ENCODE assay signal across 20 cellular contexts in genomic region chr19:4993683-4994082, GRCh38. TPM values are rescaled to one million over a fixed set of nuclear protein-coding genes. Genes with fewer than 3 reads are reported as not detected.
DNase-seq lines count a peak whose midpoint lies in the region; ATAC-seq, FAIRE-seq and TF ChIP-seq lines count a peak whose summit lies in the region.
"Had no signal": no experiment of that assay in that cellular context is flagged by ENCODE, and none has a peak within 500 bp of the region (broad histone marks: within the 10 kb centered on the region; RNA-seq: fewer than 3 reads in every experiment).

No MANE protein-coding gene starts in this region.

- no peaks in the 10 kb centered on the region for H3K9me3 Mint-ChIP-seq in MCF 10A (ENCODE audit: unreplicated experiment)
- H3K9me3 Mint-ChIP-seq in activated naive CD8-positive, alpha-beta T cell treated with anti-CD3 and anti-CD28 coated beads, Interleukin-2, amount 50 U/mL, for 24 hours = no peaks in the 10 kb centered on the region
- H3K9me3 Mint-ChIP-seq: H9 had no signal

- FAIRE-seq in small intestine (lab: Jason Lieb, UNC) = no peak
- FAIRE-seq: G401.6, HTR-8/SVneo had no signal

- peaks cover 23% of the 10 kb centered on the region for H3K36me3 Mint-ChIP-seq in MCF 10A (ENCODE audit: insufficient read depth, unreplicated experiment)
- peaks cover 12% of the 10 kb centered on the region for H3K36me3 Mint-ChIP-seq in activated naive CD8-positive, alpha-beta T cell treated with anti-CD3 and anti-CD28 coated beads, Interleukin-2, amount 50 U/mL, for 24 hours (ENCODE audit: low read depth)

- 75 to 91% (median 79%) methylated on average over 3 of the region's 3 CpGs for WGBS in small intestine, 3 donors
- 75 to 94% (median 81%) methylated on average over 3 of the region's 3 CpGs for WGBS in ovary, 3 donors

- no peak overlapping the region for H3K4me3 ChIP-seq in breast epithelium
- H3K4me3 ChIP-seq in epithelial cell of esophagus (ENCODE audit: low read length) = no peak overlapping the region
- no peak overlapping the region for H3K4me3 ChIP-seq in small intestine (ENCODE audit: low read depth in 1 of 2, low read length in 2 of 2)
- no peak overlapping the region for H3K4me3 ChIP-seq in ovary
- H3K4me3 ChIP-seq: SJSA1 had no signal

- no TSS peak for BruUV-seq in MCF 10A (replicated peaks; lab: Mats Ljungman, UMichigan)

- no peak overlapping the region for H3K27ac ChIP-seq in breast epithelium
- H3K27ac ChIP-seq in small intestine (ENCODE audit: low read depth in 1 of 2, low read length in 1 of 2) = no peak overlapping the region
- H3K27ac ChIP-seq in ovary = no peak overlapping the region
- H3K27ac ChIP-seq: SJSA1 had no signal

- TF ChIP-seq CTCF in MCF 10A (IDR thresholded peaks at IDR 0.05; ENCODE audit: unreplicated experiment) (no peak), breast epithelium (IDR thresholded peaks at IDR 0.05) (no peak), epithelial cell of esophagus (IDR thresholded peaks at IDR 0.05; ENCODE audit: insufficient read depth, low read depth, low read length, missing control alignments) (no peak), ovary (IDR thresholded peaks at IDR 0.05) (no peak)

- no peak for ATAC-seq in activated naive CD8-positive, alpha-beta T cell treated with anti-CD3 and anti-CD28 coated beads, Interleukin-2, amount 50 U/mL, for 24 hours

- peak; percentile 33 for DNase-seq in MCF 10A (ENCODE audit: unreplicated experiment)
- DNase-seq in breast epithelium (ENCODE audit: low spot score in 2 of 2) = no peak
- DNase-seq in NCI-H345 (lab: John Stamatoyannopoulos, UW) = peak; percentile 23
- peak; percentile 30 for DNase-seq in epithelial cell of esophagus (ENCODE audit: low read depth)
- peak; percentile 8 for DNase-seq in small intestine
- no peak for DNase-seq in activated naive CD8-positive, alpha-beta T cell treated with anti-CD3 and anti-CD28 coated beads, Interleukin-2, amount 50 U/mL, for 24 hours
- no peak for DNase-seq in ovary
- DNase-seq in activated CD8-positive, alpha-beta memory T cell treated with anti-CD3 and anti-CD28 coated beads, Interleukin-2, amount 50 U/mL, for 4 hours = no peak
- DNase-seq: AML-193; Caco-2; CD4-positive, CD25-positive, alpha-beta regulatory T cell; H9; MV-4-11; NCI-H1436 treated with DMSO at 0.1 percent for 48 hours; NCI-H2081 treated with DMSO at 0.1 percent for 48 hours; NCI-H446 treated with DMSO at 0.1 percent for 48 hours; NCI-H82 had no signal

- H3K4me3 Mint-ChIP-seq in MCF 10A (ENCODE audit: unreplicated experiment) = no peak overlapping the region
- no peak overlapping the region for H3K4me3 Mint-ChIP-seq in activated naive CD8-positive, alpha-beta T cell treated with anti-CD3 and anti-CD28 coated beads, Interleukin-2, amount 50 U/mL, for 24 hours
- H3K4me3 Mint-ChIP-seq: CD4-positive, CD25-positive, alpha-beta regulatory T cell; H9 had no signal

- CTCF ChIA-PET in MCF 10A (lab: Yijun Ruan, JAX) = no interaction called here

- TF ChIP-seq POLR2A in breast epithelium (IDR thresholded peaks at IDR 0.05) (no peak), ovary (IDR thresholded peaks at IDR 0.05) (no peak)

- POLR2A ChIA-PET in MCF 10A (lab: Yijun Ruan, JAX) = interaction anchor here (0.9 kb wide), 1 partner anchor 112 kb away, joined by 3 read pairs; no protein-coding TSS in a partner anchor

- no peaks in the 10 kb centered on the region for H3K36me3 ChIP-seq in breast epithelium
- H3K36me3 ChIP-seq in small intestine (ENCODE audit: control insufficient read depth in 2 of 2, insufficient read depth in 2 of 2, low read length in 2 of 2) = peaks cover 0 to 2% of the 10 kb centered on the region in 2 donors
- no peaks in the 10 kb centered on the region for H3K36me3 ChIP-seq in ovary

- no peaks in the 10 kb centered on the region for H3K4me1 ChIP-seq in breast epithelium
- H3K4me1 ChIP-seq in small intestine (ENCODE audit: control insufficient read depth in 2 of 2, insufficient read depth in 1 of 2, low read depth in 1 of 2, low read length in 1 of 2) = no peaks in the 10 kb centered on the region
- peaks cover 4% of the 10 kb centered on the region for H3K4me1 ChIP-seq in ovary (ENCODE audit: insufficient read depth)

- H3K4me1 Mint-ChIP-seq in MCF 10A (ENCODE audit: insufficient read depth, unreplicated experiment) = peaks cover 10% of the 10 kb centered on the region
- H3K4me1 Mint-ChIP-seq in activated naive CD8-positive, alpha-beta T cell treated with anti-CD3 and anti-CD28 coated beads, Interleukin-2, amount 50 U/mL, for 24 hours = peaks cover 4% of the 10 kb centered on the region

- H3K9me3 ChIP-seq in breast epithelium (no peaks in the 10 kb centered on the region), small intestine (ENCODE audit: control insufficient read depth, low read depth) (no peaks in the 10 kb centered on the region), ovary (no peaks in the 10 kb centered on the region)
- H3K9me3 ChIP-seq: Caco-2, SJSA1 had no signal

- H3K27me3 ChIP-seq in breast epithelium (no peaks in the 10 kb centered on the region), small intestine (ENCODE audit: control insufficient read depth in 2 of 2, insufficient read depth in 2 of 2, low read length in 2 of 2) (no peaks in the 10 kb centered on the region), ovary (no peaks in the 10 kb centered on the region)
- H3K27me3 ChIP-seq: SJSA1 had no signal

- no peaks in the 10 kb centered on the region for H3K27me3 Mint-ChIP-seq in MCF 10A (ENCODE audit: insufficient read depth, unreplicated experiment)
- H3K27me3 Mint-ChIP-seq in activated naive CD8-positive, alpha-beta T cell treated with anti-CD3 and anti-CD28 coated beads, Interleukin-2, amount 50 U/mL, for 24 hours = no peaks in the 10 kb centered on the region
- H3K27me3 Mint-ChIP-seq: CD4-positive, CD25-positive, alpha-beta regulatory T cell had no signal

- H3K27ac Mint-ChIP-seq in MCF 10A (ENCODE audit: low read depth, unreplicated experiment) = no peak overlapping the region
- no peak overlapping the region for H3K27ac Mint-ChIP-seq in activated naive CD8-positive, alpha-beta T cell treated with anti-CD3 and anti-CD28 coated beads, Interleukin-2, amount 50 U/mL, for 24 hours
- H3K27ac Mint-ChIP-seq: CD4-positive, CD25-positive, alpha-beta regulatory T cell had no signal

- intact Hi-C loops in MCF 10A (cut with micrococcal nuclease) (no loop called here), breast epithelium (cut with DNase I; ENCODE audit: low total_unique reads) (no loop called here), ovary (cut with DNase I) (no loop called here)

- TF ChIP-seq EP300 in ovary (IDR thresholded peaks at IDR 0.05) = no peak

RNA-seq across cellular contexts. Expression of gene KDM4B, which starts 24.8 kb away (rescaled TPM):
- total RNA-seq in MCF 10A (2022) (34.4 and 36.3 TPM in 2 replicates), breast epithelium (10 to 100 TPM; 25.0 to 55.3 (median 40.3) TPM), ovary (10 to 100 TPM; 21.6 to 62.9 (median 47.8) TPM)
- polyA plus RNA-seq in small intestine (10 to 100 TPM in 1 of 3 donors, 1 to 10 TPM in 2; 8.1 to 11.4 (median 9.8) TPM), ovary (10 to 100 TPM in 1 of 2 donors, 1 to 10 TPM in 1; 5.2 to 19.4 TPM)

Comparison
In these comparisons a context has a peak if more than half of its experiments do, and no peak if none do; other contexts are left out.
1. DNase-seq: peak in MCF 10A (single experiment), NCI-H345 (single experiment), epithelial cell of esophagus (single experiment) and small intestine (single experiment); none in breast epithelium (0 of 2), activated naive CD8-positive, alpha-beta T cell treated with anti-CD3 and anti-CD28 coated beads, Interleukin-2, amount 50 U/mL, for 24 hours (single experiment), ovary (0 of 5) and activated CD8-positive, alpha-beta memory T cell treated with anti-CD3 and anti-CD28 coated beads, Interleukin-2, amount 50 U/mL, for 4 hours (single experiment).